9 cellular contexts compared by ENCODE assay signal in genomic region chr2:231396058-231396821, GRCh38. TPM values are rescaled to one million over a fixed set of nuclear protein-coding genes. Genes with fewer than 3 reads are reported as not detected.
A peak's percentile ranks its signal among the peaks of the same experiment; 100 is the strongest.
DNase-seq lines count a peak whose midpoint lies in the region; ATAC-seq, FAIRE-seq and TF ChIP-seq lines count a peak whose summit lies in the region.
"Had no signal": no experiment of that assay in that cellular context is flagged by ENCODE, and none has a peak within 500 bp of the region (broad histone marks: within the 10 kb centered on the region; RNA-seq: fewer than 3 reads in every experiment).

No MANE protein-coding gene starts in this region.

- H3K4me3 ChIP-seq in GM23338 = peak overlapping the region; percentile 73
- H3K4me3 ChIP-seq in keratinocyte (ENCODE audit: control insufficient read depth in 2 of 3, extremely low read depth in 1 of 3, insufficient read depth in 2 of 3, low read depth in 1 of 3, low read length in 3 of 3) = no peak overlapping the region

- H3K27ac ChIP-seq in GM23338 (ENCODE audit: low read depth) (no peak overlapping the region), keratinocyte (ENCODE audit: control insufficient read depth, insufficient read depth, low read length) (no peak overlapping the region)

- H3K9ac ChIP-seq in keratinocyte (ENCODE audit: control insufficient read depth, extremely low read depth, insufficient read depth, low read length) = no peak overlapping the region

- H3K4me1 ChIP-seq in GM23338 (ENCODE audit: insufficient read depth) (peaks cover 32% of the 10 kb centered on the region), keratinocyte (ENCODE audit: control insufficient read depth, extremely low read depth, insufficient read depth, low read length) (no peaks in the 10 kb centered on the region)

- peaks cover 31% of the 10 kb centered on the region for H3K36me3 Mint-ChIP-seq in GM23338 (ENCODE audit: low read depth)
- H3K36me3 Mint-ChIP-seq in activated naive CD8-positive, alpha-beta T cell treated with anti-CD3 and anti-CD28 coated beads, Interleukin-2, amount 50 U/mL, for 24 hours (ENCODE audit: low read depth) = no peaks in the 10 kb centered on the region
- H3K36me3 Mint-ChIP-seq in stimulated activated memory B cell treated with anti-CD40 and anti-IgM and Interleukin-4, amounts not matched to agents 10 μg/mL and 1 μg/mL and 100 μg/mL, for 72 hours = peaks cover 16% of the 10 kb centered on the region

- H3K4me2 ChIP-seq in GM23338 (peak overlapping the region; percentile 92), keratinocyte (ENCODE audit: control insufficient read depth, extremely low read depth, insufficient read depth, low read depth, low read length) (peak overlapping the region; percentile 22)

- H3K27me3 ChIP-seq in GM23338 (ENCODE audit: insufficient read depth) = no peaks in the 10 kb centered on the region
- H3K27me3 ChIP-seq in keratinocyte (ENCODE audit: control insufficient read depth, extremely low read depth, insufficient read depth, low read length) = peaks cover 30% of the 10 kb centered on the region

- H3K9me2 ChIP-seq in GM23338 (ENCODE audit: insufficient read depth) = no peaks in the 10 kb centered on the region

- H3K9me3 Mint-ChIP-seq in GM23338 = no peaks in the 10 kb centered on the region
- no peaks in the 10 kb centered on the region for H3K9me3 Mint-ChIP-seq in activated naive CD8-positive, alpha-beta T cell treated with anti-CD3 and anti-CD28 coated beads, Interleukin-2, amount 50 U/mL, for 24 hours
- H3K9me3 Mint-ChIP-seq in stimulated activated memory B cell treated with anti-CD40 and anti-IgM and Interleukin-4, amounts not matched to agents 10 μg/mL and 1 μg/mL and 100 μg/mL, for 72 hours = no peaks in the 10 kb centered on the region

- H3K27ac Mint-ChIP-seq in GM23338 = no peak overlapping the region
- H3K27ac Mint-ChIP-seq in activated naive CD8-positive, alpha-beta T cell treated with anti-CD3 and anti-CD28 coated beads, Interleukin-2, amount 50 U/mL, for 24 hours = no peak overlapping the region
- peak overlapping the region; percentile 81 for H3K27ac Mint-ChIP-seq in stimulated activated memory B cell treated with anti-CD40 and anti-IgM and Interleukin-4, amounts not matched to agents 10 μg/mL and 1 μg/mL and 100 μg/mL, for 72 hours

- no peaks in the 10 kb centered on the region for H3K36me3 ChIP-seq in GM23338 (ENCODE audit: insufficient read depth)
- no peaks in the 10 kb centered on the region for H3K36me3 ChIP-seq in keratinocyte (ENCODE audit: control insufficient read depth in 2 of 2, extremely low read depth in 1 of 2, insufficient read depth in 2 of 2, low read length in 2 of 2)

- H3K9me1 ChIP-seq in keratinocyte (ENCODE audit: control insufficient read depth, extremely low read depth, insufficient read depth, low read length) = no peaks in the 10 kb centered on the region

- peaks cover 70% of the 10 kb centered on the region for H3K4me1 Mint-ChIP-seq in GM23338
- H3K4me1 Mint-ChIP-seq in activated naive CD8-positive, alpha-beta T cell treated with anti-CD3 and anti-CD28 coated beads, Interleukin-2, amount 50 U/mL, for 24 hours = peaks cover 40% of the 10 kb centered on the region
- H3K4me1 Mint-ChIP-seq in stimulated activated memory B cell treated with anti-CD40 and anti-IgM and Interleukin-4, amounts not matched to agents 10 μg/mL and 1 μg/mL and 100 μg/mL, for 72 hours = peaks cover 62% of the 10 kb centered on the region

- DNase-seq in GM23338 (ENCODE audit: low spot score) (no peak), keratinocyte (ENCODE audit: low read depth, low spot score) (no peak), kidney glomerular epithelial cell (lab: John Stamatoyannopoulos, UW) (no peak), GM03348 (ENCODE audit: low spot score) (no peak)
- no peak for DNase-seq in activated naive CD8-positive, alpha-beta T cell treated with anti-CD3 and anti-CD28 coated beads, Interleukin-2, amount 50 U/mL, for 24 hours
- no peak for DNase-seq in activated CD4-positive, CD25-positive, alpha-beta regulatory T cell treated with anti-CD3 and anti-CD28 coated beads, Interleukin-2, amount 50 U/mL, for 72 hours
- DNase-seq: stimulated activated CD4-positive, alpha-beta T cell treated with anti-CD3 and anti-CD28 coated beads, Interleukin-4, amount 100 ng/mL, for 4 hours had no signal

- no peaks in the 10 kb centered on the region for H3K9me3 ChIP-seq in keratinocyte (ENCODE audit: control insufficient read depth, low read depth, low read length)

- TF ChIP-seq CTCF in GM23338 (conservative IDR thresholded peaks at IDR 0.05; ENCODE audit: low read depth in 2 of 2) (0 out of 4 replicates have a peak, but pooled peaks of 1 of the 2 experiments have one; percentile 15), keratinocyte (optimal IDR thresholded peaks at IDR 0.05 in 1 of 3, IDR thresholded peaks at IDR 0.05 in 1 of 3, conservative IDR thresholded peaks at IDR 0.05 in 1 of 3; ENCODE audit: extremely low read depth in 1 of 3, insufficient read depth in 2 of 3, low read length in 3 of 3) (no peak)

- H3K4me3 Mint-ChIP-seq in GM23338 = peak overlapping the region; percentile 73
- H3K4me3 Mint-ChIP-seq in activated naive CD8-positive, alpha-beta T cell treated with anti-CD3 and anti-CD28 coated beads, Interleukin-2, amount 50 U/mL, for 24 hours = peak overlapping the region; percentile 62
- H3K4me3 Mint-ChIP-seq in stimulated activated memory B cell treated with anti-CD40 and anti-IgM and Interleukin-4, amounts not matched to agents 10 μg/mL and 1 μg/mL and 100 μg/mL, for 72 hours = peak overlapping the region; percentile 88

- H3K79me2 ChIP-seq in GM23338 (replicated peaks; ENCODE audit: insufficient read depth) (peaks cover 17% of the 10 kb centered on the region), keratinocyte (ENCODE audit: control insufficient read depth, insufficient read depth, low read length) (no peaks in the 10 kb centered on the region)

- H3K27me3 Mint-ChIP-seq in GM23338 (ENCODE audit: insufficient read depth, low read depth, poor library complexity) = peaks cover 27% of the 10 kb centered on the region
- H3K27me3 Mint-ChIP-seq in activated naive CD8-positive, alpha-beta T cell treated with anti-CD3 and anti-CD28 coated beads, Interleukin-2, amount 50 U/mL, for 24 hours = peaks cover 22% of the 10 kb centered on the region
- no peaks in the 10 kb centered on the region for H3K27me3 Mint-ChIP-seq in stimulated activated memory B cell treated with anti-CD40 and anti-IgM and Interleukin-4, amounts not matched to agents 10 μg/mL and 1 μg/mL and 100 μg/mL, for 72 hours

- no peak for FAIRE-seq in keratinocyte (lab: Jason Lieb, UNC)

- ATAC-seq in GM23338 (peak; percentile 2; the same call in 2 of the 3 replicates), GM18868 (IDR thresholded peaks at IDR 0.05; ENCODE audit: unreplicated experiment) (no peak)
- ATAC-seq in activated naive CD8-positive, alpha-beta T cell treated with anti-CD3 and anti-CD28 coated beads, Interleukin-2, amount 50 U/mL, for 24 hours = no peak
- ATAC-seq in stimulated activated memory B cell treated with anti-CD40 and anti-IgM and Interleukin-4, amounts not matched to agents 10 μg/mL and 1 μg/mL and 100 μg/mL, for 72 hours = no peak

- 0 out of 2 replicates have a peak overlapping the region, but pooled peaks have one; percentile 28 for H2AFZ ChIP-seq in GM23338
- no peak overlapping the region for H2AFZ ChIP-seq in keratinocyte (ENCODE audit: control insufficient read depth, low read length)

- peaks cover 14% of the 10 kb centered on the region for H3F3A ChIP-seq in GM23338 (replicated peaks; ENCODE audit: low read depth)

- dilution Hi-C loops in keratinocyte (cut with MboI; ENCODE audit: extremely low pct_ligation_motif_present, low sequenced_read_pairs) = no loop called here

- no peaks in the 10 kb centered on the region for H4K20me1 ChIP-seq in GM23338 (replicated peaks; ENCODE audit: insufficient read depth)
- H4K20me1 ChIP-seq in keratinocyte (ENCODE audit: control insufficient read depth, extremely low read depth, insufficient read depth, low read length) = no peaks in the 10 kb centered on the region

TF ChIP-seq in GM23338, 12 proteins besides CTCF, POLR2A, EP300 and RAD21 (continues in another document):
- TF ChIP-seq ETS1 (IDR thresholded peaks at IDR 0.05) (no peak), EZH2 (IDR thresholded peaks at IDR 0.05; ENCODE audit: low read depth, unreplicated experiment) (no peak)

RNA-seq across cellular contexts. Expression of gene B3GNT7, which starts 0.7 kb away (rescaled TPM):
- 78.1 and 89.4 TPM in 2 replicates for total RNA-seq in GM23338 (2014; rRNA removed; shearing (Covaris generic))
- polyA plus RNA-seq in GM23338 (2016; fragmentation: Nextera tagmentation; extraction: Ambion mirVana) (44.2 and 47.1 TPM in 2 replicates), keratinocyte (0.08 TPM in 1 of 3 replicates, not detected in the others)
- not detected for polyA plus RNA-seq in keratinocyte (2011; ENCODE audit: low read depth)
- polyA plus RNA-seq in keratinocyte (2011; cell fraction: cytosol; rRNA removed) = 0.05 TPM in 1 of 2 replicates, not detected in the other
- 0.18 and 0.27 TPM in 2 replicates for polyA plus RNA-seq in keratinocyte (2011; cell fraction: nucleus; rRNA removed)
- 0.09 and 0.10 TPM in 2 replicates for polyA plus RNA-seq in keratinocyte (2012; ENCODE audit: low replicate concordance)
- polyA minus RNA-seq in keratinocyte = 0.10 to 0.56 TPM in 2 of 3 replicates, not detected in the other
- not detected for polyA minus RNA-seq in keratinocyte (2011; cell fraction: cytosol; rRNA and poly(A)+ RNA removed)
- polyA minus RNA-seq in keratinocyte (2011; cell fraction: nucleus; rRNA and poly(A)+ RNA removed) = 0.31 TPM in 1 of 2 replicates, not detected in the other

Comparison
In these comparisons a context has a peak if more than half of its experiments do, and no peak if none do; other contexts are left out.
1. RNA of gene B3GNT7, which starts 0.7 kb away (polyA plus RNA-seq): 44.2 to 47.1 TPM in GM23338; 0.05 to 0.27 TPM in keratinocyte; every median in the first group is over 10 times any median in the second.
2. Peak in every context shown above with its lines, with median percentiles within 50 percentile points of each other: H3K4me3 Mint-ChIP-seq.